ENCODE assay signal across 11 cellular contexts in the genomic region with DNA sequence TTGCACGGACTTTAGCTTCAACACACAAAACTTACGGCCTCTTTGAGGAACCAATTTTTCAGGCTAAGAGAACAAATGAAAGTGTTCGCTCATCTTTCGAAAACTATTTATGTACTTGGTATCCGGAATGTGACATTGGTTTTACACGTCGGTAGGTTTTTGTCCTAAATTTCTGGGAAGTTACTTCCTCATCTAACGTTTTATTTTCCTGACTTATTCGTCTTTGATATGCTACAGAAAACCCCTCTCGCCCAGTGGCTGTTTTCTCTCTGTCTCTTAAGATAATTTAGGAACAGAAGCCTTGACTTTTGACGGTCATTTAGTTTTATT. TPM values are rescaled to one million over a fixed set of nuclear protein-coding genes. Genes with fewer than 3 reads are reported as not detected.
DNase-seq lines count a peak whose midpoint lies in the region; ATAC-seq and TF ChIP-seq lines count a peak whose summit lies in the region.
"Had no signal": no experiment of that assay in that cellular context is flagged by ENCODE, and none has a peak within 500 bp of the region (broad histone marks: within the 10 kb centered on the region; RNA-seq: fewer than 3 reads in every experiment).

No MANE protein-coding gene starts in this region.

- POLR2A ChIA-PET in SK-N-SH (lab: Yijun Ruan, JAX) = no interaction called here
- POLR2A ChIA-PET in activated naive CD8-positive, alpha-beta T cell treated with anti-CD3 and anti-CD28 coated beads, Interleukin-2, amount 10 ng/mL, durations not matched to agents 7 days and 5 days (lab: Charles Lee) = no interaction called here

- no peaks in the 10 kb centered on the region for H3K27me3 ChIP-seq in SK-N-SH (ENCODE audit: insufficient read depth)

- H3K36me3 ChIP-seq in SK-N-SH (replicated peaks in 1 of 2; ENCODE audit: control insufficient read depth in 1 of 2, insufficient read depth in 2 of 2, low read length in 1 of 2) = peaks cover 0 to 11% of the 10 kb centered on the region in 2 experiments

- peaks cover 0 to 11% of the 10 kb centered on the region in 2 experiments; a peak in 1 of 4 replicates for H3K4me1 ChIP-seq in SK-N-SH (ENCODE audit: control insufficient read depth in 1 of 2, insufficient read depth in 2 of 2, low read depth in 1 of 2, low read length in 1 of 2)

- no peaks in the 10 kb centered on the region for H3K9me3 Mint-ChIP-seq in activated naive CD8-positive, alpha-beta T cell treated with anti-CD3 and anti-CD28 coated beads, Interleukin-2, amount 10 ng/mL, durations not matched to agents 7 days and 5 days
- H3K9me3 Mint-ChIP-seq in immature natural killer cell = no peaks in the 10 kb centered on the region
- no peaks in the 10 kb centered on the region for H3K9me3 Mint-ChIP-seq in stimulated activated naive CD8-positive, alpha-beta T cell treated with anti-CD3 and anti-CD28 coated beads, Interleukin-15, amount 100 ng/mL, for 72 hours

- peak overlapping the region; percentile 95; the same call in 1 of the 2 replicates for H3K4me2 ChIP-seq in SK-N-SH

- TF ChIP-seq EP300 in SK-N-SH (IDR thresholded peaks at IDR 0.05; ENCODE audit: borderline replicate concordance in 1 of 2, low read depth in 1 of 2, low read length in 1 of 2) = no peak

- H2AFZ ChIP-seq in SK-N-SH (ENCODE audit: low read depth) = peak overlapping the region; percentile 87

- H3F3A ChIP-seq in SK-N-SH (replicated peaks; ENCODE audit: insufficient read depth) = peaks cover 43% of the 10 kb centered on the region

- no peak overlapping the region for H3K27ac Mint-ChIP-seq in activated naive CD8-positive, alpha-beta T cell treated with anti-CD3 and anti-CD28 coated beads, Interleukin-2, amount 10 ng/mL, durations not matched to agents 7 days and 5 days
- no peak overlapping the region for H3K27ac Mint-ChIP-seq in immature natural killer cell
- no peak overlapping the region for H3K27ac Mint-ChIP-seq in stimulated activated naive CD8-positive, alpha-beta T cell treated with anti-CD3 and anti-CD28 coated beads, Interleukin-15, amount 100 ng/mL, for 72 hours
- H3K27ac Mint-ChIP-seq: progenitor cell of endocrine pancreas had no signal

- peak overlapping the region; percentile 61 to 70; a peak in 3 of 4 replicates for H3K4me3 ChIP-seq in SK-N-SH (ENCODE audit: low read depth in 2 of 2, low read length in 1 of 2)

- no peaks in the 10 kb centered on the region for H3K9me3 ChIP-seq in SK-N-SH

- no peak for DNase-seq in SK-N-SH
- DNase-seq in activated naive CD8-positive, alpha-beta T cell treated with anti-CD3 and anti-CD28 coated beads, Interleukin-2, amount 10 ng/mL, durations not matched to agents 7 days and 5 days = no peak
- DNase-seq in immature natural killer cell = no peak
- DNase-seq in stimulated activated naive CD8-positive, alpha-beta T cell treated with anti-CD3 and anti-CD28 coated beads, Interleukin-15, amount 100 ng/mL, for 72 hours = no peak
- DNase-seq in amniotic stem cell (lab: John Stamatoyannopoulos, UW) = no peak
- DNase-seq: effector CD8-positive, alpha-beta T cell; stimulated activated naive CD4-positive, alpha-beta T cell treated with Interleukin-2 at 50 U/mL for 16 hours had no signal

- no peaks in the 10 kb centered on the region for H3K9me2 ChIP-seq in SK-N-SH

- 90% methylated on average over 11 of the region's 11 CpGs for WGBS in SK-N-SH (ENCODE audit: low lambda C conversion rate)

- H3K9ac ChIP-seq in SK-N-SH = peak overlapping the region; percentile 80; the same call in 1 of the 2 replicates

- no peak for TF ChIP-seq RAD21 in SK-N-SH (IDR thresholded peaks at IDR 0.05; ENCODE audit: low read length)

- ATAC-seq in SK-N-SH treated with all-trans-retinoic acid at 6 μM for 48 hours (no peak), GM19351 (IDR thresholded peaks at IDR 0.05; ENCODE audit: unreplicated experiment) (no peak), HG02571 (IDR thresholded peaks at IDR 0.05; ENCODE audit: unreplicated experiment) (no peak)
- no peak for ATAC-seq in activated naive CD8-positive, alpha-beta T cell treated with anti-CD3 and anti-CD28 coated beads, Interleukin-2, amount 10 ng/mL, durations not matched to agents 7 days and 5 days (ENCODE audit: low read depth)
- ATAC-seq in stimulated activated naive CD8-positive, alpha-beta T cell treated with anti-CD3 and anti-CD28 coated beads, Interleukin-15, amount 100 ng/mL, for 72 hours = no peak

- H3K27ac ChIP-seq in SK-N-SH (ENCODE audit: low read depth in 2 of 2, low read length in 1 of 2) = peak overlapping the region in 1 of 2 experiments; percentile 49; a peak in 2 of 4 replicates

- H3K36me3 Mint-ChIP-seq in activated naive CD8-positive, alpha-beta T cell treated with anti-CD3 and anti-CD28 coated beads, Interleukin-2, amount 10 ng/mL, durations not matched to agents 7 days and 5 days = no peaks in the 10 kb centered on the region
- no peaks in the 10 kb centered on the region for H3K36me3 Mint-ChIP-seq in immature natural killer cell

- peaks cover 79% of the 10 kb centered on the region for H3K27me3 Mint-ChIP-seq in activated naive CD8-positive, alpha-beta T cell treated with anti-CD3 and anti-CD28 coated beads, Interleukin-2, amount 10 ng/mL, durations not matched to agents 7 days and 5 days
- peaks cover 15 to 24% (median 21%) of the 10 kb centered on the region in 3 donors for H3K27me3 Mint-ChIP-seq in immature natural killer cell (ENCODE audit: low read depth in 3 of 3)
- H3K27me3 Mint-ChIP-seq in stimulated activated naive CD8-positive, alpha-beta T cell treated with anti-CD3 and anti-CD28 coated beads, Interleukin-15, amount 100 ng/mL, for 72 hours = peaks cover 80% of the 10 kb centered on the region

- TF ChIP-seq CTCF in SK-N-SH (IDR thresholded peaks at IDR 0.05) = no peak

- peaks cover 47% of the 10 kb centered on the region for H3K79me2 ChIP-seq in SK-N-SH (ENCODE audit: insufficient read depth)

- peaks cover 12% of the 10 kb centered on the region for H3K4me1 Mint-ChIP-seq in activated naive CD8-positive, alpha-beta T cell treated with anti-CD3 and anti-CD28 coated beads, Interleukin-2, amount 10 ng/mL, durations not matched to agents 7 days and 5 days
- peaks cover 10 to 13% of the 10 kb centered on the region in 2 donors for H3K4me1 Mint-ChIP-seq in immature natural killer cell
- peaks cover 37% of the 10 kb centered on the region for H3K4me1 Mint-ChIP-seq in stimulated activated naive CD8-positive, alpha-beta T cell treated with anti-CD3 and anti-CD28 coated beads, Interleukin-15, amount 100 ng/mL, for 72 hours

- H4K20me1 ChIP-seq in SK-N-SH (ENCODE audit: insufficient read depth) = peaks cover 10% of the 10 kb centered on the region; the same call in 1 of the 2 replicates

- peak overlapping the region; percentile 7 for H3K4me3 Mint-ChIP-seq in activated naive CD8-positive, alpha-beta T cell treated with anti-CD3 and anti-CD28 coated beads, Interleukin-2, amount 10 ng/mL, durations not matched to agents 7 days and 5 days
- H3K4me3 Mint-ChIP-seq in immature natural killer cell = peak overlapping the region in 3 of 5 donors; percentile 2 to 19 (median 7)
- H3K4me3 Mint-ChIP-seq in stimulated activated naive CD8-positive, alpha-beta T cell treated with anti-CD3 and anti-CD28 coated beads, Interleukin-15, amount 100 ng/mL, for 72 hours = peak overlapping the region; percentile 48 to 69

- CTCF ChIA-PET in SK-N-SH (lab: Yijun Ruan, JAX) = no interaction called here

TF ChIP-seq in SK-N-SH treated with all-trans-retinoic acid at 6 μM for 48 hours, 23 proteins besides CTCF, POLR2A, EP300 and RAD21:
- no peak for TF ChIP-seq ZFP3 (CRISPR knock-in tag; IDR thresholded peaks at IDR 0.05)
- TF ChIP-seq TCF4 (CRISPR knock-in tag; IDR thresholded peaks at IDR 0.05; ENCODE audit: borderline replicate concordance) = no peak
- TF ChIP-seq GLIS3 (CRISPR knock-in tag; IDR thresholded peaks at IDR 0.05) = no peak
- TF ChIP-seq ARNTL (CRISPR knock-in tag; IDR thresholded peaks at IDR 0.05; ENCODE audit: borderline replicate concordance, low read depth) = no peak
- TF ChIP-seq ZNF70 (CRISPR knock-in tag; IDR thresholded peaks at IDR 0.05) = no peak
- TF ChIP-seq, protein P1, sequence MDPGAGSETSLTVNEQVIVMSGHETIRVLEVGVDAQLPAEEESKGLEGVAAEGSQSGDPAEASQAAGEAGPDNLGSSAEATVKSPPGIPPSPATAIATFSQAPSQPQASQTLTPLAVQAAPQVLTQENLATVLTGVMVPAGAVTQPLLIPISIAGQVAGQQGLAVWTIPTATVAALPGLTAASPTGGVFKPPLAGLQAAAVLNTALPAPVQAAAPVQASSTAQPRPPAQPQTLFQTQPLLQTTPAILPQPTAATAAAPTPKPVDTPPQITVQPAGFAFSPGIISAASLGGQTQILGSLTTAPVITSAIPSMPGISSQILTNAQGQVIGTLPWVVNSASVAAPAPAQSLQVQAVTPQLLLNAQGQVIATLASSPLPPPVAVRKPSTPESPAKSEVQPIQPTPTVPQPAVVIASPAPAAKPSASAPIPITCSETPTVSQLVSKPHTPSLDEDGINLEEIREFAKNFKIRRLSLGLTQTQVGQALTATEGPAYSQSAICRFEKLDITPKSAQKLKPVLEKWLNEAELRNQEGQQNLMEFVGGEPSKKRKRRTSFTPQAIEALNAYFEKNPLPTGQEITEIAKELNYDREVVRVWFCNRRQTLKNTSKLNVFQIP (CRISPR knock-in tag; IDR thresholded peaks at IDR 0.05; ENCODE audit: borderline replicate concordance, low read depth) = no peak
- TF ChIP-seq PPARA (CRISPR knock-in tag; IDR thresholded peaks at IDR 0.05; ENCODE audit: borderline replicate concordance) = no peak
- TF ChIP-seq OSR1 (CRISPR knock-in tag; IDR thresholded peaks at IDR 0.05) = no peak
- TF ChIP-seq RARB (CRISPR knock-in tag; IDR thresholded peaks at IDR 0.05) = no peak

RNA-seq across cellular contexts. Expression of a gene that starts 0.9 kb away (rescaled TPM):
- 23.9 and 46.4 TPM in 2 replicates for polyA plus RNA-seq in SK-N-SH (2012; rRNA removed)
- 44.0 and 44.4 TPM in 2 replicates for polyA plus RNA-seq in SK-N-SH (2012; cell fraction: cytosol; rRNA removed)
- 9.8 and 32.2 TPM in 2 replicates for polyA plus RNA-seq in SK-N-SH (2012; cell fraction: nucleus; rRNA removed)
- total RNA-seq in activated naive CD8-positive, alpha-beta T cell treated with anti-CD3 and anti-CD28 coated beads, Interleukin-2, amount 10 ng/mL, durations not matched to agents 7 days and 5 days = not detected
- polyA plus RNA-seq in immature natural killer cell = not detected

Comparison
In these comparisons a context has a peak if more than half of its experiments do, and no peak if none do; other contexts are left out.
1. H3K4me3 Mint-ChIP-seq: peak in every context shown above with its lines; median percentile 58 in stimulated activated naive CD8-positive, alpha-beta T cell treated with anti-CD3 and anti-CD28 coated beads, Interleukin-15, amount 100 ng/mL, for 72 hours; 7 in activated naive CD8-positive, alpha-beta T cell treated with anti-CD3 and anti-CD28 coated beads, Interleukin-2, amount 10 ng/mL, durations not matched to agents 7 days and 5 days; 7 in immature natural killer cell.
2. RNA of a gene that starts 0.9 kb away (polyA plus RNA-seq): 9.8 to 46.4 TPM in SK-N-SH; not detected in immature natural killer cell; every median in the first group is over 10 times any median in the second.